Comparison of ENCODE assay signal across 8 cellular contexts in the genomic region with DNA sequence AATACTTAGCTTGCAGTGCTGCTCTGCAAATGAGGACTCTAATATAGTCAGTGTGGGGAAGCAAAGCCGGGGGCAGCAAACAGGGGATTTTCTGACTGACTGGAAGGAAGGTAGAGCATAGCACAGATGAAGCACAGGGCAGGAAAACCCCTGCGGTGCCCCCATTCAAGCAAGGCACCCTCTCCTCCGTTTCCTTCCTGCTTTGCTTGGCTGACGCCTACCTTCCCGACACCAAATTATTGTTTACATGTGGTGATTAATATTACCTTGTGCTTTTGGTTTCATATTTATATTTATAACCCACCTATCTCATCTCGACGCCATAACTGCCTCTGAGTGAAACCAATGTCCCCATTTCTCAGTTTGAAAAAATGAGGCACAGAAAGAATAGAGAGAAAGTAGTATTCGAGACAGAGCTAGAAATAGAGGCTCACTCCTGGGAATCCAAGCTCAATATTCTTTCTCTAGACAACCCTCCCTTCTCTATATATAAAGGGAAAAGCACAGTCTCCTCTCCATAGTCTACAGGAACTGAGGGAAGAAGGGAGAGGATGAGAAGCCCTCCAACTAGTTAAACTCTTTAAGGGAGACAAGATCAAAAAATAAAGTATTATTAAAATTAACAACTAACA. TPM values are rescaled to one million over a fixed set of nuclear protein-coding genes. Genes with fewer than 3 reads are reported as not detected.
DNase-seq lines count a peak whose midpoint lies in the region; ATAC-seq and TF ChIP-seq lines count a peak whose summit lies in the region.

No MANE protein-coding gene starts in this region.

- peak overlapping the region; percentile 75; the same call in 1 of the 2 replicates for H3K27ac Mint-ChIP-seq in WTC11

- H3K9ac ChIP-seq in duodenal mucosa (ENCODE audit: low read depth in 1 of 2, low read length in 2 of 2), result peak overlapping the region; percentile 31 to 57

- peaks cover 73% of the 10 kb centered on the region for H3K4me1 Mint-ChIP-seq in WTC11

- 76 to 78% (median 78%) methylated on average over 8 of the region's 8 CpGs for WGBS in adrenal gland, 4 donors

- H3K27me3 ChIP-seq in duodenal mucosa (ENCODE audit: control insufficient read depth in 1 of 2, insufficient read depth in 2 of 2, low read length in 2 of 2) (no peaks in the 10 kb centered on the region), adrenal gland (no peaks in the 10 kb centered on the region)

- H3K27ac ChIP-seq in duodenal mucosa (ENCODE audit: low read depth, low read length) (peak overlapping the region; percentile 46), adrenal gland (no peak overlapping the region)

- CTCF ChIA-PET in WTC11 (lab: Charles Lee) (interaction anchor here (0.7 to 13.1 kb wide), 4 partner anchors 22 to 338 kb away, joined by 3 to 906 read pairs (median 4); a partner anchor contains a TSS), HEK293T (lab: Yijun Ruan, JAX) (interaction anchor here (0.6 kb wide), 1 partner anchor 113 kb away, joined by 3 read pairs; no protein-coding TSS in a partner anchor)

- H3K9me3 ChIP-seq in duodenal mucosa (ENCODE audit: control insufficient read depth in 1 of 2, low read length in 2 of 2), result no peaks in the 10 kb centered on the region
- H3K9me3 ChIP-seq in adrenal gland (replicated peaks in 1 of 3), result no peaks in the 10 kb centered on the region

- DNase-seq in WTC11 (ENCODE audit: low spot score), result no peak
- peak; percentile 48 for DNase-seq in stimulated activated CD8-positive, alpha-beta memory T cell treated with anti-CD3 and anti-CD28 coated beads, Interleukin-4, amount 100 ng/mL, for 24 hours (ENCODE audit: low read depth)
- DNase-seq in HEK293T (ENCODE audit: extremely low spot score), result no peak
- DNase-seq in adrenal gland, result no peak
- DNase-seq in DMS153 treated with DMSO at 0.1 percent for 48 hours (lab: John Stamatoyannopoulos, UW; ENCODE audit: unreplicated experiment), result no peak

- H3K4me3 ChIP-seq in duodenal mucosa (ENCODE audit: low read depth in 1 of 2, low read length in 2 of 2), result peak overlapping the region in 1 of 2 donors; percentile 16
- H3K4me3 ChIP-seq in adrenal gland, result no peak overlapping the region

- ATAC-seq in GM18502 (IDR thresholded peaks at IDR 0.05; ENCODE audit: poor library complexity, unreplicated experiment) (peak; percentile 78), HG02798 (IDR thresholded peaks at IDR 0.05; ENCODE audit: poor library complexity, unreplicated experiment) (peak; percentile 71), WTC11 (peak; percentile 35)

- H3K4me3 Mint-ChIP-seq in WTC11, result no peak overlapping the region

- H3K4me1 ChIP-seq in duodenal mucosa (ENCODE audit: control insufficient read depth in 1 of 2, insufficient read depth in 2 of 2, low read length in 2 of 2) (peaks cover 45 to 46% of the 10 kb centered on the region in 2 donors), adrenal gland (replicated peaks in 1 of 2) (no peaks in the 10 kb centered on the region)

- H3K27me3 Mint-ChIP-seq in WTC11 (ENCODE audit: low read depth), result no peaks in the 10 kb centered on the region

- H3K9me3 Mint-ChIP-seq in WTC11, result no peaks in the 10 kb centered on the region

- TF ChIP-seq POLR2A in adrenal gland (IDR thresholded peaks at IDR 0.05), result no peak

- TF ChIP-seq CTCF in WTC11 (IDR thresholded peaks at IDR 0.05) (no peak), adrenal gland (IDR thresholded peaks at IDR 0.05) (no peak)

- H3K36me3 ChIP-seq in duodenal mucosa (ENCODE audit: control insufficient read depth in 1 of 2, insufficient read depth in 2 of 2, low read length in 2 of 2) (peaks cover 15 to 40% of the 10 kb centered on the region in 2 donors), adrenal gland (replicated peaks in 1 of 2) (peaks cover 0 to 21% of the 10 kb centered on the region in 2 donors)

- H3K36me3 Mint-ChIP-seq in WTC11, result no peaks in the 10 kb centered on the region

- intact Hi-C loops in adrenal gland (cut with DNase I), result no loop called here

- POLR2A ChIA-PET in WTC11 (lab: Charles Lee) (interaction anchor here (0.6 kb wide), 2 partner anchors 59 to 84 kb away, joined by 5 read pairs; no protein-coding TSS in a partner anchor), HEK293T (lab: Yijun Ruan, JAX) (no interaction called here)

TF ChIP-seq in WTC11, 78 proteins besides CTCF, POLR2A, EP300 and RAD21 (continues in another document):
- no peak for TF ChIP-seq RORB (CRISPR knock-in tag; IDR thresholded peaks at IDR 0.05)
- TF ChIP-seq TP53 (CRISPR knock-in tag; IDR thresholded peaks at IDR 0.05), result no peak
- TF ChIP-seq ZNF232 (CRISPR knock-in tag; IDR thresholded peaks at IDR 0.05), result no peak
- no peak for TF ChIP-seq PRRX2 (CRISPR knock-in tag; IDR thresholded peaks at IDR 0.05)
- TF ChIP-seq, protein P1, sequence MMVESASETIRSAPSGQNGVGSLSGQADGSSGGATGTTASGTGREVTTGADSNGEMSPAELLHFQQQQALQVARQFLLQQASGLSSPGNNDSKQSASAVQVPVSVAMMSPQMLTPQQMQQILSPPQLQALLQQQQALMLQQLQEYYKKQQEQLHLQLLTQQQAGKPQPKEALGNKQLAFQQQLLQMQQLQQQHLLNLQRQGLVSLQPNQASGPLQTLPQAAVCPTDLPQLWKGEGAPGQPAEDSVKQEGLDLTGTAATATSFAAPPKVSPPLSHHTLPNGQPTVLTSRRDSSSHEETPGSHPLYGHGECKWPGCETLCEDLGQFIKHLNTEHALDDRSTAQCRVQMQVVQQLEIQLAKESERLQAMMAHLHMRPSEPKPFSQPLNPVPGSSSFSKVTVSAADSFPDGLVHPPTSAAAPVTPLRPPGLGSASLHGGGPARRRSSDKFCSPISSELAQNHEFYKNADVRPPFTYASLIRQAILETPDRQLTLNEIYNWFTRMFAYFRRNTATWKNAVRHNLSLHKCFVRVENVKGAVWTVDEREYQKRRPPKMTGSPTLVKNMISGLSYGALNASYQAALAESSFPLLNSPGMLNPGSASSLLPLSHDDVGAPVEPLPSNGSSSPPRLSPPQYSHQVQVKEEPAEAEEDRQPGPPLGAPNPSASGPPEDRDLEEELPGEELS (CRISPR knock-in tag; IDR thresholded peaks at IDR 0.05), result no peak
- TF ChIP-seq, protein P2, sequence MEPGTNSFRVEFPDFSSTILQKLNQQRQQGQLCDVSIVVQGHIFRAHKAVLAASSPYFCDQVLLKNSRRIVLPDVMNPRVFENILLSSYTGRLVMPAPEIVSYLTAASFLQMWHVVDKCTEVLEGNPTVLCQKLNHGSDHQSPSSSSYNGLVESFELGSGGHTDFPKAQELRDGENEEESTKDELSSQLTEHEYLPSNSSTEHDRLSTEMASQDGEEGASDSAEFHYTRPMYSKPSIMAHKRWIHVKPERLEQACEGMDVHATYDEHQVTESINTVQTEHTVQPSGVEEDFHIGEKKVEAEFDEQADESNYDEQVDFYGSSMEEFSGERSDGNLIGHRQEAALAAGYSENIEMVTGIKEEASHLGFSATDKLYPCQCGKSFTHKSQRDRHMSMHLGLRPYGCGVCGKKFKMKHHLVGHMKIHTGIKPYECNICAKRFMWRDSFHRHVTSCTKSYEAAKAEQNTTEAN (CRISPR knock-in tag; IDR thresholded peaks at IDR 0.05), result no peak

TF ChIP-seq in HEK293T, 16 proteins besides CTCF, POLR2A, EP300 and RAD21:
- no peak for TF ChIP-seq FOXM1 (IDR thresholded peaks at IDR 0.05; ENCODE audit: borderline replicate concordance)
- TF ChIP-seq HDGF (IDR thresholded peaks at IDR 0.05; ENCODE audit: borderline replicate concordance), result no peak
- no peak for TF ChIP-seq LEF1 (IDR thresholded peaks at IDR 0.05; ENCODE audit: borderline replicate concordance)
- no peak for TF ChIP-seq L3MBTL2 (conservative IDR thresholded peaks at IDR 0.05)
- TF ChIP-seq, protein P3, sequence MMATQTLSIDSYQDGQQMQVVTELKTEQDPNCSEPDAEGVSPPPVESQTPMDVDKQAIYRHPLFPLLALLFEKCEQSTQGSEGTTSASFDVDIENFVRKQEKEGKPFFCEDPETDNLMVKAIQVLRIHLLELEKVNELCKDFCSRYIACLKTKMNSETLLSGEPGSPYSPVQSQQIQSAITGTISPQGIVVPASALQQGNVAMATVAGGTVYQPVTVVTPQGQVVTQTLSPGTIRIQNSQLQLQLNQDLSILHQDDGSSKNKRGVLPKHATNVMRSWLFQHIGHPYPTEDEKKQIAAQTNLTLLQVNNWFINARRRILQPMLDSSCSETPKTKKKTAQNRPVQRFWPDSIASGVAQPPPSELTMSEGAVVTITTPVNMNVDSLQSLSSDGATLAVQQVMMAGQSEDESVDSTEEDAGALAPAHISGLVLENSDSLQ (IDR thresholded peaks at IDR 0.05), result no peak
- no peak for TF ChIP-seq FOXA1 (IDR thresholded peaks at IDR 0.05)
- no peak for TF ChIP-seq FOXK2 (IDR thresholded peaks at IDR 0.05)
- no peak for TF ChIP-seq BHLHE40 (IDR thresholded peaks at IDR 0.05; ENCODE audit: borderline replicate concordance)
- TF ChIP-seq TARDBP (IDR thresholded peaks at IDR 0.05), result no peak

RNA-seq across cellular contexts. Expression of a gene that starts 41.3 kb away (rescaled TPM):
- 20.8 to 27.7 TPM (median 22.6 TPM) in 3 replicates for total RNA-seq in WTC11 (2021)
- total RNA-seq in adrenal gland, result 10 to 100 TPM in 7 of 8 donors, 1 to 10 TPM in 1; 9.8 to 22.9 (median 16.5) TPM
- 10 to 100 TPM in 1 of 3 donors, 1 to 10 TPM in 2; 2.3 to 16.5 (median 2.8) TPM for polyA plus RNA-seq in adrenal gland

RNA-seq across cellular contexts. Expression of a gene that starts 41.6 kb away (rescaled TPM):
- total RNA-seq in WTC11 (2021) (43.7 to 47.7 TPM (median 44.6 TPM) in 3 replicates), adrenal gland (10 to 100 TPM; 31.8 to 58.9 (median 45.4) TPM)
- 10 to 100 TPM in 1 of 3 donors, 1 to 10 TPM in 2; 6.8 to 29.9 (median 8.6) TPM for polyA plus RNA-seq in adrenal gland
